9 cellular contexts compared by ENCODE assay signal in genomic region chr14:99730876-99731351, GRCh38. TPM values are rescaled to one million over a fixed set of nuclear protein-coding genes. Genes with fewer than 3 reads are reported as not detected.
DNase-seq lines count a peak whose midpoint lies in the region; ATAC-seq and TF ChIP-seq lines count a peak whose summit lies in the region.
"Had no signal": no experiment of that assay in that cellular context is flagged by ENCODE, and none has a peak within 500 bp of the region (broad histone marks: within the 10 kb centered on the region; RNA-seq: fewer than 3 reads in every experiment).

No MANE protein-coding gene starts in this region.

- no peak overlapping the region for H3K27ac Mint-ChIP-seq in activated CD8-positive, alpha-beta memory T cell treated with anti-CD3 and anti-CD28 coated beads, Interleukin-2, amount 10 ng/mL, durations not matched to agents 7 days and 5 days
- no peak overlapping the region for H3K27ac Mint-ChIP-seq in naive B cell

- H3K27me3 ChIP-seq in tibial artery: peaks cover 0 to 22% of the 10 kb centered on the region in 2 donors

- no peak for TF ChIP-seq CTCF in coronary artery (IDR thresholded peaks at IDR 0.05)
- TF ChIP-seq CTCF in tibial artery (IDR thresholded peaks at IDR 0.05): no peak

- DNase-seq in activated CD8-positive, alpha-beta memory T cell treated with anti-CD3 and anti-CD28 coated beads, Interleukin-2, amount 50 U/mL, for 48 hours: peak; percentile 50
- DNase-seq in activated CD8-positive, alpha-beta memory T cell treated with anti-CD3 and anti-CD28 coated beads, Interleukin-2, amount 10 ng/mL, durations not matched to agents 7 days and 5 days: no peak
- DNase-seq in coronary artery (ENCODE audit: low spot score) (peak; percentile 71), naive B cell (no peak), tibial artery (peak; percentile 25 to 64), NCI-H1436 treated with DMSO at 0.1 percent for 48 hours (lab: John Stamatoyannopoulos, UW) (no peak)
- DNase-seq: NCI-H1436 had no signal

- no peak overlapping the region for H3K4me3 Mint-ChIP-seq in activated CD8-positive, alpha-beta memory T cell treated with anti-CD3 and anti-CD28 coated beads, Interleukin-2, amount 10 ng/mL, durations not matched to agents 7 days and 5 days
- H3K4me3 Mint-ChIP-seq in naive B cell: peak overlapping the region in 5 of 8 donors; percentile 22 to 50 (median 45)

- H3K9me3 Mint-ChIP-seq in activated CD8-positive, alpha-beta memory T cell treated with anti-CD3 and anti-CD28 coated beads, Interleukin-2, amount 10 ng/mL, durations not matched to agents 7 days and 5 days (ENCODE audit: low read depth): no peaks in the 10 kb centered on the region
- H3K9me3 Mint-ChIP-seq in naive B cell: no peaks in the 10 kb centered on the region

- H3K27ac ChIP-seq in coronary artery: peak overlapping the region; percentile 37 to 49
- peak overlapping the region in 1 of 2 donors; percentile 27 for H3K27ac ChIP-seq in tibial artery

- no peaks in the 10 kb centered on the region for H3K9me3 ChIP-seq in tibial artery

- H3K4me3 ChIP-seq in coronary artery (peak overlapping the region; percentile 75), tibial artery (no peak overlapping the region)

- CTCF ChIA-PET in activated CD8-positive, alpha-beta memory T cell treated with anti-CD3 and anti-CD28 coated beads, Interleukin-2, amount 10 ng/mL, durations not matched to agents 7 days and 5 days (lab: Charles Lee): interaction anchor here (0.7 to 4.1 kb wide), 16 partner anchors 9 to 169 kb away, joined by 3 to 39 read pairs (median 4); no protein-coding TSS in a partner anchor

- no peaks in the 10 kb centered on the region for H3K36me3 ChIP-seq in tibial artery

- no peak for ATAC-seq in activated CD8-positive, alpha-beta memory T cell treated with anti-CD3 and anti-CD28 coated beads, Interleukin-2, amount 10 ng/mL, durations not matched to agents 7 days and 5 days
- ATAC-seq in naive B cell (ENCODE audit: low read depth in 2 of 2) (no peak), HG03097 (IDR thresholded peaks at IDR 0.05; ENCODE audit: low FRiP score, unreplicated experiment) (no peak), HG03565 (IDR thresholded peaks at IDR 0.05; ENCODE audit: unreplicated experiment) (no peak)

- intact Hi-C loops in tibial artery (cut with DNase I; ENCODE audit: low total_unique reads): loop anchor here (1.0 kb wide), 1 partner anchor 154 kb away; no protein-coding TSS in a partner anchor

- no peaks in the 10 kb centered on the region for H3K4me1 Mint-ChIP-seq in activated CD8-positive, alpha-beta memory T cell treated with anti-CD3 and anti-CD28 coated beads, Interleukin-2, amount 10 ng/mL, durations not matched to agents 7 days and 5 days
- H3K4me1 Mint-ChIP-seq in naive B cell: peaks cover 3 to 5% (median 4%) of the 10 kb centered on the region in 3 donors

- H3K36me3 Mint-ChIP-seq in activated CD8-positive, alpha-beta memory T cell treated with anti-CD3 and anti-CD28 coated beads, Interleukin-2, amount 10 ng/mL, durations not matched to agents 7 days and 5 days: no peaks in the 10 kb centered on the region
- H3K36me3 Mint-ChIP-seq in naive B cell: peaks cover 0 to 6% of the 10 kb centered on the region in 2 donors

- H3K27me3 Mint-ChIP-seq in activated CD8-positive, alpha-beta memory T cell treated with anti-CD3 and anti-CD28 coated beads, Interleukin-2, amount 10 ng/mL, durations not matched to agents 7 days and 5 days: peaks cover 20% of the 10 kb centered on the region
- H3K27me3 Mint-ChIP-seq in naive B cell: peaks cover 16 to 85% (median 63%) of the 10 kb centered on the region in 3 donors

- peaks cover 0 to 48% (median 20%) of the 10 kb centered on the region in 4 donors for H3K4me1 ChIP-seq in tibial artery

RNA-seq across cellular contexts. Expression of gene CYP46A1, which starts 46.8 kb away (rescaled TPM):
- total RNA-seq in activated CD8-positive, alpha-beta memory T cell treated with anti-CD3 and anti-CD28 coated beads, Interleukin-2, amount 10 ng/mL, durations not matched to agents 7 days and 5 days: under 1 TPM in 1 of 2 experiments, not detected in 1; 0.15 TPM
- polyA plus RNA-seq in naive B cell (ENCODE audit: low read depth in 6 of 6): not detected

Comparison
In these comparisons a context has a peak if more than half of its experiments do, and no peak if none do; other contexts are left out.
1. DNase-seq: peak in activated CD8-positive, alpha-beta memory T cell treated with anti-CD3 and anti-CD28 coated beads, Interleukin-2, amount 50 U/mL, for 48 hours (single experiment), coronary artery (single experiment) and tibial artery (2 of 2); none in activated CD8-positive, alpha-beta memory T cell treated with anti-CD3 and anti-CD28 coated beads, Interleukin-2, amount 10 ng/mL, durations not matched to agents 7 days and 5 days (single experiment), naive B cell (single experiment) and NCI-H1436 treated with DMSO at 0.1 percent for 48 hours (single experiment).